In the genomic region with DNA sequence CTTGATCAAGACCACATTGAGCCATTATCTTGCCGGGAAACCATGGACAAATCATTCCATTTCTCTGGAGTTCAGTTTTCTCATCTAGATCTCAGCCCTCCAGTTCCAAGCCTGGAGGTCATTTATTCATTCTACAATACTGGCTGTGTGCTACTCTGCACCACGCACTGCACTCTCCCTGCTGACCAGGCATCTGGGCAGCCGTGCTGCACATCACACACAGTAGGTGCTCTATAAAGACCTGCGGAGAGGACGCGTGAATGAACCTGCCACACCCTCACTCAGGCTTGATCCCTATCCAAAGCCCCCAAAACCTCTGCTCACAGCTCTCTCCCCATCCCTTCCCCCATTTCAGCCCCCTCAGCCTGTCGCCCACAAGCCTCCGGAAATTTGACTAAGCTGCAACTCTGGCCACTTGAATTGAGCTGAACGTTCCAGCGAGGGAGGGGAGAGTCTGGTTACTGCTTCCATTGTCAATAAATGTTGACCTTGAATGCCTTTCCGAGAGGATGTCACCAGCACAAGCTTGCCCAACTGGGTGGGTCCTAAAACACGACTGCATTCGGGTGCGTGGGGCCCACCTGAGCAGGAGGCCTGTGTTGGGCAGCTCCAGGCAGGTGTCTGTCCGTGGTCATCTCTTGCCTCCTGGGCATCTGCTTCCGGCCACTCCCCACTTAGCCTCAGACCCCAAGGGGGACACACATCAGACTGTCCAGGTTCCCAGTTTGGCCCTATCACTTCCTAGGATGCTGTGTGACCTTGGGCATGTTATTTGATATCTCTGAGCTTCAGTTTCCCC, we compare ENCODE assay signal across 2 cellular contexts.
TF ChIP-seq lines count a peak whose summit lies in the region.

No MANE protein-coding gene starts in this region.

TF ChIP-seq in GM23338, 12 proteins besides CTCF, POLR2A, EP300 and RAD21 (continued from another document):
- TF ChIP-seq, protein P1, sequence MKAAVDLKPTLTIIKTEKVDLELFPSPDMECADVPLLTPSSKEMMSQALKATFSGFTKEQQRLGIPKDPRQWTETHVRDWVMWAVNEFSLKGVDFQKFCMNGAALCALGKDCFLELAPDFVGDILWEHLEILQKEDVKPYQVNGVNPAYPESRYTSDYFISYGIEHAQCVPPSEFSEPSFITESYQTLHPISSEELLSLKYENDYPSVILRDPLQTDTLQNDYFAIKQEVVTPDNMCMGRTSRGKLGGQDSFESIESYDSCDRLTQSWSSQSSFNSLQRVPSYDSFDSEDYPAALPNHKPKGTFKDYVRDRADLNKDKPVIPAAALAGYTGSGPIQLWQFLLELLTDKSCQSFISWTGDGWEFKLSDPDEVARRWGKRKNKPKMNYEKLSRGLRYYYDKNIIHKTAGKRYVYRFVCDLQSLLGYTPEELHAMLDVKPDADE (IDR thresholded peaks at IDR 0.05), result no peak
- no peak for TF ChIP-seq EZH2phosphoT487 (IDR thresholded peaks at IDR 0.05; ENCODE audit: unreplicated experiment)
- TF ChIP-seq, protein P2, sequence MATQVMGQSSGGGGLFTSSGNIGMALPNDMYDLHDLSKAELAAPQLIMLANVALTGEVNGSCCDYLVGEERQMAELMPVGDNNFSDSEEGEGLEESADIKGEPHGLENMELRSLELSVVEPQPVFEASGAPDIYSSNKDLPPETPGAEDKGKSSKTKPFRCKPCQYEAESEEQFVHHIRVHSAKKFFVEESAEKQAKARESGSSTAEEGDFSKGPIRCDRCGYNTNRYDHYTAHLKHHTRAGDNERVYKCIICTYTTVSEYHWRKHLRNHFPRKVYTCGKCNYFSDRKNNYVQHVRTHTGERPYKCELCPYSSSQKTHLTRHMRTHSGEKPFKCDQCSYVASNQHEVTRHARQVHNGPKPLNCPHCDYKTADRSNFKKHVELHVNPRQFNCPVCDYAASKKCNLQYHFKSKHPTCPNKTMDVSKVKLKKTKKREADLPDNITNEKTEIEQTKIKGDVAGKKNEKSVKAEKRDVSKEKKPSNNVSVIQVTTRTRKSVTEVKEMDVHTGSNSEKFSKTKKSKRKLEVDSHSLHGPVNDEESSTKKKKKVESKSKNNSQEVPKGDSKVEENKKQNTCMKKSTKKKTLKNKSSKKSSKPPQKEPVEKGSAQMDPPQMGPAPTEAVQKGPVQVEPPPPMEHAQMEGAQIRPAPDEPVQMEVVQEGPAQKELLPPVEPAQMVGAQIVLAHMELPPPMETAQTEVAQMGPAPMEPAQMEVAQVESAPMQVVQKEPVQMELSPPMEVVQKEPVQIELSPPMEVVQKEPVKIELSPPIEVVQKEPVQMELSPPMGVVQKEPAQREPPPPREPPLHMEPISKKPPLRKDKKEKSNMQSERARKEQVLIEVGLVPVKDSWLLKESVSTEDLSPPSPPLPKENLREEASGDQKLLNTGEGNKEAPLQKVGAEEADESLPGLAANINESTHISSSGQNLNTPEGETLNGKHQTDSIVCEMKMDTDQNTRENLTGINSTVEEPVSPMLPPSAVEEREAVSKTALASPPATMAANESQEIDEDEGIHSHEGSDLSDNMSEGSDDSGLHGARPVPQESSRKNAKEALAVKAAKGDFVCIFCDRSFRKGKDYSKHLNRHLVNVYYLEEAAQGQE (IDR thresholded peaks at IDR 0.05; ENCODE audit: unreplicated experiment), result no peak
- no peak for TF ChIP-seq ZNF114 (CRISPR knock-in tag; IDR thresholded peaks at IDR 0.05)
- TF ChIP-seq STAT1 (IDR thresholded peaks at IDR 0.05; ENCODE audit: unreplicated experiment), result no peak
- TF ChIP-seq ZNF331 (CRISPR knock-in tag; IDR thresholded peaks at IDR 0.05; ENCODE audit: low read depth), result no peak
- TF ChIP-seq EZH2 (IDR thresholded peaks at IDR 0.05; ENCODE audit: low read depth, unreplicated experiment), result no peak

TF ChIP-seq in HepG2, 621 proteins besides CTCF, POLR2A, EP300 and RAD21 (continued from another document):
- TF ChIP-seq, protein P3, sequence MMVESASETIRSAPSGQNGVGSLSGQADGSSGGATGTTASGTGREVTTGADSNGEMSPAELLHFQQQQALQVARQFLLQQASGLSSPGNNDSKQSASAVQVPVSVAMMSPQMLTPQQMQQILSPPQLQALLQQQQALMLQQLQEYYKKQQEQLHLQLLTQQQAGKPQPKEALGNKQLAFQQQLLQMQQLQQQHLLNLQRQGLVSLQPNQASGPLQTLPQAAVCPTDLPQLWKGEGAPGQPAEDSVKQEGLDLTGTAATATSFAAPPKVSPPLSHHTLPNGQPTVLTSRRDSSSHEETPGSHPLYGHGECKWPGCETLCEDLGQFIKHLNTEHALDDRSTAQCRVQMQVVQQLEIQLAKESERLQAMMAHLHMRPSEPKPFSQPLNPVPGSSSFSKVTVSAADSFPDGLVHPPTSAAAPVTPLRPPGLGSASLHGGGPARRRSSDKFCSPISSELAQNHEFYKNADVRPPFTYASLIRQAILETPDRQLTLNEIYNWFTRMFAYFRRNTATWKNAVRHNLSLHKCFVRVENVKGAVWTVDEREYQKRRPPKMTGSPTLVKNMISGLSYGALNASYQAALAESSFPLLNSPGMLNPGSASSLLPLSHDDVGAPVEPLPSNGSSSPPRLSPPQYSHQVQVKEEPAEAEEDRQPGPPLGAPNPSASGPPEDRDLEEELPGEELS (CRISPR knock-in tag; IDR thresholded peaks at IDR 0.05), result peak; percentile 20; the same call in 1 of the 2 replicates
- TF ChIP-seq, protein P4, sequence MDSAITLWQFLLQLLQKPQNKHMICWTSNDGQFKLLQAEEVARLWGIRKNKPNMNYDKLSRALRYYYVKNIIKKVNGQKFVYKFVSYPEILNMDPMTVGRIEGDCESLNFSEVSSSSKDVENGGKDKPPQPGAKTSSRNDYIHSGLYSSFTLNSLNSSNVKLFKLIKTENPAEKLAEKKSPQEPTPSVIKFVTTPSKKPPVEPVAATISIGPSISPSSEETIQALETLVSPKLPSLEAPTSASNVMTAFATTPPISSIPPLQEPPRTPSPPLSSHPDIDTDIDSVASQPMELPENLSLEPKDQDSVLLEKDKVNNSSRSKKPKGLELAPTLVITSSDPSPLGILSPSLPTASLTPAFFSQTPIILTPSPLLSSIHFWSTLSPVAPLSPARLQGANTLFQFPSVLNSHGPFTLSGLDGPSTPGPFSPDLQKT (CRISPR knock-in tag; IDR thresholded peaks at IDR 0.05; ENCODE audit: borderline replicate concordance), result no peak
- TF ChIP-seq HNRNPLL (IDR thresholded peaks at IDR 0.05; ENCODE audit: low read depth, low read length, poor library complexity, severe bottlenecking) (no peak), KLF11 (CRISPR knock-in tag; IDR thresholded peaks at IDR 0.05) (no peak), FOXA1 (IDR thresholded peaks at IDR 0.05) (no peak), FOXA1 (CRISPR knock-in tag; IDR thresholded peaks at IDR 0.05) (peak; percentile 66), STAG1 (CRISPR knock-in tag; IDR thresholded peaks at IDR 0.05) (no peak), ZNF468 (CRISPR knock-in tag; IDR thresholded peaks at IDR 0.05) (no peak), GATAD2A (CRISPR knock-in tag; IDR thresholded peaks at IDR 0.05) (peak; percentile 37; the same call in 1 of the 2 replicates), RARG (CRISPR knock-in tag; IDR thresholded peaks at IDR 0.05; ENCODE audit: low read depth) (no peak), SP2 (CRISPR knock-in tag; IDR thresholded peaks at IDR 0.05) (no peak)
- TF ChIP-seq, protein P5, sequence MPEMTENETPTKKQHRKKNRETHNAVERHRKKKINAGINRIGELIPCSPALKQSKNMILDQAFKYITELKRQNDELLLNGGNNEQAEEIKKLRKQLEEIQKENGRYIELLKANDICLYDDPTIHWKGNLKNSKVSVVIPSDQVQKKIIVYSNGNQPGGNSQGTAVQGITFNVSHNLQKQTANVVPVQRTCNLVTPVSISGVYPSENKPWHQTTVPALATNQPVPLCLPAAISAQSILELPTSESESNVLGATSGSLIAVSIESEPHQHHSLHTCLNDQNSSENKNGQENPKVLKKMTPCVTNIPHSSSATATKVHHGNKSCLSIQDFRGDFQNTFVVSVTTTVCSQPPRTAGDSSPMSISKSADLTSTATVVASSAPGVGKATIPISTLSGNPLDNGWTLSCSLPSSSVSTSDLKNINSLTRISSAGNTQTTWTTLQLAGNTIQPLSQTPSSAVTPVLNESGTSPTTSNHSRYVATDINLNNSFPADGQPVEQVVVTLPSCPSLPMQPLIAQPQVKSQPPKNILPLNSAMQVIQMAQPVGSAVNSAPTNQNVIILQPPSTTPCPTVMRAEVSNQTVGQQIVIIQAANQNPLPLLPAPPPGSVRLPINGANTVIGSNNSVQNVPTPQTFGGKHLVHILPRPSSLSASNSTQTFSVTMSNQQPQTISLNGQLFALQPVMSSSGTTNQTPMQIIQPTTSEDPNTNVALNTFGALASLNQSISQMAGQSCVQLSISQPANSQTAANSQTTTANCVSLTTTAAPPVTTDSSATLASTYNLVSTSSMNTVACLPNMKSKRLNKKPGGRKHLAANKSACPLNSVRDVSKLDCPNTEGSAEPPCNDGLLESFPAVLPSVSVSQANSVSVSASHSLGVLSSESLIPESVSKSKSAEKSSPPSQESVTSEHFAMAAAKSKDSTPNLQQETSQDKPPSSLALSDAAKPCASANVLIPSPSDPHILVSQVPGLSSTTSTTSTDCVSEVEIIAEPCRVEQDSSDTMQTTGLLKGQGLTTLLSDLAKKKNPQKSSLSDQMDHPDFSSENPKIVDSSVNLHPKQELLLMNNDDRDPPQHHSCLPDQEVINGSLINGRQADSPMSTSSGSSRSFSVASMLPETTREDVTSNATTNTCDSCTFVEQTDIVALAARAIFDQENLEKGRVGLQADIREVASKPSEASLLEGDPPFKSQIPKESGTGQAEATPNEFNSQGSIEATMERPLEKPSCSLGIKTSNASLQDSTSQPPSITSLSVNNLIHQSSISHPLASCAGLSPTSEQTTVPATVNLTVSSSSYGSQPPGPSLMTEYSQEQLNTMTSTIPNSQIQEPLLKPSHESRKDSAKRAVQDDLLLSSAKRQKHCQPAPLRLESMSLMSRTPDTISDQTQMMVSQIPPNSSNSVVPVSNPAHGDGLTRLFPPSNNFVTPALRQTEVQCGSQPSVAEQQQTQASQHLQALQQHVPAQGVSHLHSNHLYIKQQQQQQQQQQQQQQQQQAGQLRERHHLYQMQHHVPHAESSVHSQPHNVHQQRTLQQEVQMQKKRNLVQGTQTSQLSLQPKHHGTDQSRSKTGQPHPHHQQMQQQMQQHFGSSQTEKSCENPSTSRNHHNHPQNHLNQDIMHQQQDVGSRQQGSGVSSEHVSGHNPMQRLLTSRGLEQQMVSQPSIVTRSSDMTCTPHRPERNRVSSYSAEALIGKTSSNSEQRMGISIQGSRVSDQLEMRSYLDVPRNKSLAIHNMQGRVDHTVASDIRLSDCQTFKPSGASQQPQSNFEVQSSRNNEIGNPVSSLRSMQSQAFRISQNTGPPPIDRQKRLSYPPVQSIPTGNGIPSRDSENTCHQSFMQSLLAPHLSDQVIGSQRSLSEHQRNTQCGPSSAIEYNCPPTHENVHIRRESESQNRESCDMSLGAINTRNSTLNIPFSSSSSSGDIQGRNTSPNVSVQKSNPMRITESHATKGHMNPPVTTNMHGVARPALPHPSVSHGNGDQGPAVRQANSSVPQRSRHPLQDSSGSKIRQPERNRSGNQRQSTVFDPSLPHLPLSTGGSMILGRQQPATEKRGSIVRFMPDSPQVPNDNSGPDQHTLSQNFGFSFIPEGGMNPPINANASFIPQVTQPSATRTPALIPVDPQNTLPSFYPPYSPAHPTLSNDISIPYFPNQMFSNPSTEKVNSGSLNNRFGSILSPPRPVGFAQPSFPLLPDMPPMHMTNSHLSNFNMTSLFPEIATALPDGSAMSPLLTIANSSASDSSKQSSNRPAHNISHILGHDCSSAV (CRISPR knock-in tag; IDR thresholded peaks at IDR 0.05; ENCODE audit: borderline replicate concordance), result no peak
- TF ChIP-seq, protein P6, sequence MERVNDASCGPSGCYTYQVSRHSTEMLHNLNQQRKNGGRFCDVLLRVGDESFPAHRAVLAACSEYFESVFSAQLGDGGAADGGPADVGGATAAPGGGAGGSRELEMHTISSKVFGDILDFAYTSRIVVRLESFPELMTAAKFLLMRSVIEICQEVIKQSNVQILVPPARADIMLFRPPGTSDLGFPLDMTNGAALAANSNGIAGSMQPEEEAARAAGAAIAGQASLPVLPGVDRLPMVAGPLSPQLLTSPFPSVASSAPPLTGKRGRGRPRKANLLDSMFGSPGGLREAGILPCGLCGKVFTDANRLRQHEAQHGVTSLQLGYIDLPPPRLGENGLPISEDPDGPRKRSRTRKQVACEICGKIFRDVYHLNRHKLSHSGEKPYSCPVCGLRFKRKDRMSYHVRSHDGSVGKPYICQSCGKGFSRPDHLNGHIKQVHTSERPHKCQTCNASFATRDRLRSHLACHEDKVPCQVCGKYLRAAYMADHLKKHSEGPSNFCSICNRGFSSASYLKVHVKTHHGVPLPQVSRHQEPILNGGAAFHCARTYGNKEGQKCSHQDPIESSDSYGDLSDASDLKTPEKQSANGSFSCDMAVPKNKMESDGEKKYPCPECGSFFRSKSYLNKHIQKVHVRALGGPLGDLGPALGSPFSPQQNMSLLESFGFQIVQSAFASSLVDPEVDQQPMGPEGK (CRISPR knock-in tag; IDR thresholded peaks at IDR 0.05), result peak; percentile 54
- TF ChIP-seq, protein P7, sequence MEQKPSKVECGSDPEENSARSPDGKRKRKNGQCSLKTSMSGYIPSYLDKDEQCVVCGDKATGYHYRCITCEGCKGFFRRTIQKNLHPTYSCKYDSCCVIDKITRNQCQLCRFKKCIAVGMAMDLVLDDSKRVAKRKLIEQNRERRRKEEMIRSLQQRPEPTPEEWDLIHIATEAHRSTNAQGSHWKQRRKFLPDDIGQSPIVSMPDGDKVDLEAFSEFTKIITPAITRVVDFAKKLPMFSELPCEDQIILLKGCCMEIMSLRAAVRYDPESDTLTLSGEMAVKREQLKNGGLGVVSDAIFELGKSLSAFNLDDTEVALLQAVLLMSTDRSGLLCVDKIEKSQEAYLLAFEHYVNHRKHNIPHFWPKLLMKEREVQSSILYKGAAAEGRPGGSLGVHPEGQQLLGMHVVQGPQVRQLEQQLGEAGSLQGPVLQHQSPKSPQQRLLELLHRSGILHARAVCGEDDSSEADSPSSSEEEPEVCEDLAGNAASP (CRISPR knock-in tag; IDR thresholded peaks at IDR 0.05; ENCODE audit: borderline replicate concordance), result peak; percentile 70; the same call in 1 of the 2 replicates
